In the genomic region with DNA sequence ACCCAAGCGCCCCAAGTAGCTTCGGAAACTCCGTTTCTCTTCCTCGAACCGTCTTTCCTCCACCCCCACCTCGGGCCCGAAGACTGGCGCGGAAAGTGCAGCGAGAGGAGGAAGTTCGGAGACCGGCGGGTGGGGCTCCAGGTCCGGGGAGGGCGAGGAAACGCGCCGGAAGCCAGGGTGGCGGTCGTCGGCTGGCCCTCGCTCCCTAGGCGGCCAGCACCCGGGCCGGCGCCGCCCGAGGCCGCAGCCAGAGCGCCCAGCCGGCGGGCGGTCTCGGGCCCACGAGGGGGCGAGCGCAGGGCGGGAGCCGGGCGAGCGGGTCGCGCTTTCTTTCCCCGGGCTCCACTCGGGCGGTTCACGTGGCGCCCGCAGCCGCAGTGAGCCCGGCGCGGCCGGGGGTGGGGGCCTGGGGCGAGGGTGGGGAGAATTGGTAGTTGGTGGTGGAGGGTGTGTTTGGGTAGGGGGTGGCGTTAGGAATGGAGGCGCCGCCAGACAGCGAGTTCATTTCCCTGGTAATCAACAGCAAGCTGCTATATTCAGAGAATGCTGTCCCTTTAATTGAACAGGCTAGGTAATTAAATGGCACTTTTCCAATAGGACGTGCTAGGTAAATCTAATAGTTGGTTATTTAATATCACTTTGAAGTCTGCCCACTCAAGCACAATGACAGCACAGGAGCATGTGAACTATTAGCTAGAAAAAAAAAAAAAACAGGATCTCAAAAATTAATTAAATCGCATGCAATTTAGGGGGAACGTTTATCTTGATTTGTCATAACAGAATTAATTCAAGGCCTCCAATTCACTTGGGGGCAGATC, we compare ENCODE assay signal across 8 cellular contexts. TPM values are rescaled to one million over a fixed set of nuclear protein-coding genes. Genes with fewer than 3 reads are reported as not detected.
DNase-seq lines count a peak whose midpoint lies in the region; ATAC-seq and TF ChIP-seq lines count a peak whose summit lies in the region.

No MANE protein-coding gene starts in this region.

- no peaks in the 10 kb centered on the region for H3K9me3 ChIP-seq in duodenal mucosa (ENCODE audit: control insufficient read depth in 1 of 2, low read length in 2 of 2)
- no peaks in the 10 kb centered on the region for H3K9me3 ChIP-seq in right lobe of liver

- peak; percentile 77 for DNase-seq in NK-92 treated with Interleukin-12 subunit alpha and Interleukin-12 subunit beta, amount 100 ng/mL, for 24 hours (lab: John Stamatoyannopoulos, UW)
- DNase-seq in NK-92 (lab: John Stamatoyannopoulos, UW; ENCODE audit: unreplicated experiment) = no peak
- peak; percentile 57 for DNase-seq in NCI-H2227 (lab: John Stamatoyannopoulos, UW; ENCODE audit: unreplicated experiment)
- peak; percentile 33 to 50 for DNase-seq in activated CD4-positive, alpha-beta T cell treated with anti-CD3 and anti-CD28 coated beads, Interleukin-2, amount 50 U/mL, for 24 hours (ENCODE audit: low read depth in 1 of 2, low spot score in 1 of 2)
- DNase-seq in right lobe of liver = peak; percentile 81 to 87 (median 84)
- DNase-seq in stimulated activated CD8-positive, alpha-beta memory T cell treated with anti-CD3 and anti-CD28 coated beads, Interleukin-15, amount 100 ng/mL, for 4 hours (ENCODE audit: low read depth in 2 of 2) = peak; percentile 51 to 61

- H3K27ac ChIP-seq in duodenal mucosa (ENCODE audit: low read depth, low read length) (peak overlapping the region; percentile 68), right lobe of liver (peak overlapping the region; percentile 72 to 76 (median 75))

- peak; percentile 12 to 38 (median 28) for TF ChIP-seq CTCF in right lobe of liver (IDR thresholded peaks at IDR 0.05)

- peak; percentile 35 for ATAC-seq in HG02938 (IDR thresholded peaks at IDR 0.05; ENCODE audit: unreplicated experiment)
- peak; percentile 53 to 67 (median 65) for ATAC-seq in right lobe of liver

- peak overlapping the region; percentile 54 to 64 for H3K4me3 ChIP-seq in duodenal mucosa (ENCODE audit: low read depth in 1 of 2, low read length in 2 of 2)
- H3K4me3 ChIP-seq in right lobe of liver = peak overlapping the region; percentile 54 to 74 (median 61)

- TF ChIP-seq POLR2A in right lobe of liver (IDR thresholded peaks at IDR 0.05) = peak; percentile 66

- H3K27me3 ChIP-seq in duodenal mucosa (ENCODE audit: control insufficient read depth in 1 of 2, insufficient read depth in 2 of 2, low read length in 2 of 2) = no peaks in the 10 kb centered on the region
- no peaks in the 10 kb centered on the region for H3K27me3 ChIP-seq in right lobe of liver

- peak overlapping the region; percentile 44 to 58 for H3K9ac ChIP-seq in duodenal mucosa (ENCODE audit: low read depth in 1 of 2, low read length in 2 of 2)

- intact Hi-C loops in right lobe of liver (cut with DNase I) = no loop called here

- H3K4me1 ChIP-seq in duodenal mucosa (ENCODE audit: control insufficient read depth in 1 of 2, insufficient read depth in 2 of 2, low read length in 2 of 2) = peaks cover 44 to 62% of the 10 kb centered on the region in 2 donors
- peaks cover 0 to 39% (median 11%) of the 10 kb centered on the region in 4 donors for H3K4me1 ChIP-seq in right lobe of liver

- H3K36me3 ChIP-seq in duodenal mucosa (ENCODE audit: control insufficient read depth in 1 of 2, insufficient read depth in 2 of 2, low read length in 2 of 2) = peaks cover 6 to 17% of the 10 kb centered on the region in 2 donors
- peaks cover 0 to 16% (median 9%) of the 10 kb centered on the region in 4 donors for H3K36me3 ChIP-seq in right lobe of liver

- WGBS in right lobe of liver (ENCODE audit: insufficient coverage, low coverage, low lambda C conversion rate, missing lambda C conversion rate) = 3% methylated on average over 9 of the region's 62 CpGs

RNA-seq across cellular contexts. Expression of a gene that starts 6.7 kb away (rescaled TPM):
- 10 to 100 TPM; 12.9 to 18.1 (median 15.4) TPM for total RNA-seq in right lobe of liver
